19 cellular contexts compared by ENCODE assay signal in the genomic region with DNA sequence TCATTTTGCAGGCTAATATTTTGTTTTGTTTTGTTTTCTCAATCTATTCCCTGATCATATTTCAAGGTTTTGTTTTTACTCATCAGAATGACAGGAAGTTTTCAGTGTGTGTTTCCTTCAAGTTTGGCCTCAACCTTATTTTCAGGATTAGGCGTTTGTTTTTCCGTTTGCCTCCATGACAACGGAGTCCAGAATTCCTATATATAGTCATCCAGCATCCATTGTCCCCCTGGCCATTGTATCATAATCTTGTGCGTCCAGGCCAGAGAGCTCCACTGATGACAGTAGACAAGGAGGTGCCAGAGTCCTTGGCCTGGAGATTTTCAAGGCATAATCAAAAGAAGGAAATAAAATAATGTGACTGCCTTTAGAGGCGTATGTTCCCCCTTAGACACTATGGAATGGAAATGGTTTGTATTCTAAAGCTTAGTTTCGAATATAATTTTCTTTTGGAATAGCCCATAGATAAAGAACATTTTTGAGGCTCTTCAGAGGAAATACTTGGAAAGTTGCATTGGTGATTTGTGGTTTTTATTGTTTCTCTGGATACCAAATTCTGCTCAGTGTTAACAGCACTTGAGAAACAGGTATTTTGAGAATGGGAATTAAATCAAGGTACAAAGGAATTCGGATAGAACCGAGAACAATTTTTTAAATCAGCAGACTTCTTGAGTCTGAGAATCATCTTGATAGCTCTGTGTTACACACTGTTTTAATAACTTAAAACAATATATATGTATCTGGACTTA.
DNase-seq lines count a peak whose midpoint lies in the region; ATAC-seq, FAIRE-seq and TF ChIP-seq lines count a peak whose summit lies in the region.
"Had no signal": no experiment of that assay in that cellular context is flagged by ENCODE, and none has a peak within 500 bp of the region (broad histone marks: within the 10 kb centered on the region; RNA-seq: fewer than 3 reads in every experiment).

No MANE protein-coding gene starts in this region.

- 34 to 37% methylated on average over 8 of the region's 8 CpGs for WGBS in heart right ventricle, 2 donors

- H4K20me1 ChIP-seq in osteoblast (ENCODE audit: insufficient read depth, low read length), result no peaks in the 10 kb centered on the region

- in situ Hi-C loops in HAP-1 (cut with MboI; ENCODE audit: low sequenced_read_pairs), result no loop called here

- H3K9me3 ChIP-seq in HAP-1, result no peaks in the 10 kb centered on the region
- no peaks in the 10 kb centered on the region for H3K9me3 ChIP-seq in heart right ventricle
- H3K9me3 ChIP-seq in osteoblast (ENCODE audit: low read depth, low read length), result no peaks in the 10 kb centered on the region

- FAIRE-seq in bronchial epithelial cell (lab: Jason Lieb, UNC), result no peak
- FAIRE-seq: G401.6 had no signal

- peak overlapping the region in 9 of 10 donors; percentile 56 to 81 (median 73) for H3K27ac ChIP-seq in heart right ventricle
- H3K27ac ChIP-seq in osteoblast (ENCODE audit: low read depth, low read length), result peak overlapping the region; percentile 52

- peak; percentile 27 to 61 for DNase-seq in HAP-1 (ENCODE audit: low spot score in 2 of 2)
- peak; percentile 45 for DNase-seq in bronchial epithelial cell (ENCODE audit: low read depth)
- DNase-seq in heart right ventricle, result peak; percentile 13 to 83
- DNase-seq in osteoblast (ENCODE audit: insufficient read length, low spot score, missing footprints), result no peak
- DNase-seq in NCI-H1436 treated with DMSO at 0.1 percent for 48 hours (lab: John Stamatoyannopoulos, UW), result no peak
- DNase-seq in GM20000 (ENCODE audit: low spot score), result no peak
- no peak for DNase-seq in activated CD4-positive, alpha-beta T cell treated with anti-CD3 and anti-CD28 coated beads, Interleukin-2, amount 50 U/mL, for 48 hours
- DNase-seq: ACHN; activated CD4-positive, alpha-beta T cell treated with anti-CD3 and anti-CD28 coated beads for 36 hours; activated naive CD8-positive, alpha-beta T cell treated with anti-CD3 and anti-CD28 coated beads for 36 hours; activated T-cell treated with anti-CD3 and anti-CD28 coated beads for 4 hours; NCI-H2029; NCI-H82; RPMI8226; stimulated activated CD4-positive, alpha-beta T cell treated with anti-CD3 and anti-CD28 coated beads, Interleukin-4, amount 100 ng/mL, for 24 hours; T-helper 17 cell had no signal

- H3K4me2 ChIP-seq in osteoblast (ENCODE audit: insufficient read depth, low read length), result peak overlapping the region; percentile 8

- H3K4me3 ChIP-seq in HAP-1, result no peak overlapping the region
- H3K4me3 ChIP-seq in bronchial epithelial cell (ENCODE audit: low read depth, low read length), result no peak overlapping the region
- no peak overlapping the region for H3K4me3 ChIP-seq in heart right ventricle
- no peak overlapping the region for H3K4me3 ChIP-seq in osteoblast (ENCODE audit: insufficient read depth, low read length)
- H3K4me3 ChIP-seq: coronary artery had no signal

- intact Hi-C loops in heart right ventricle (cut with DNase I), result loop anchor here in 6 of 10 donors (2.0 to 10.0 kb wide), 5 partner anchors 40 to 100 kb away; a partner anchor contains a TSS

- no peak for TF ChIP-seq CTCF in bronchial epithelial cell (IDR thresholded peaks at IDR 0.05; ENCODE audit: insufficient read depth, low read length, severe bottlenecking)
- no peak for TF ChIP-seq CTCF in heart right ventricle (IDR thresholded peaks at IDR 0.05)
- TF ChIP-seq CTCF in osteoblast (IDR thresholded peaks at IDR 0.05; ENCODE audit: extremely low read depth, low read depth, low read length), result no peak
- TF ChIP-seq CTCF in GM20000 (IDR thresholded peaks at IDR 0.05; ENCODE audit: extremely low read depth, missing control alignments), result no peak

- no peaks in the 10 kb centered on the region for H3K79me2 ChIP-seq in osteoblast (ENCODE audit: insufficient read depth, low read length)

- H3K4me1 ChIP-seq in HAP-1, result peaks cover 13% of the 10 kb centered on the region
- H3K4me1 ChIP-seq in heart right ventricle, result peaks cover 0 to 71% (median 29%) of the 10 kb centered on the region in 9 donors
- H3K4me1 ChIP-seq in osteoblast (ENCODE audit: insufficient read depth, low read length), result peaks cover 34% of the 10 kb centered on the region

- H3K27me3 ChIP-seq in HAP-1 (ENCODE audit: low read depth) (no peaks in the 10 kb centered on the region), bronchial epithelial cell (ENCODE audit: control insufficient read depth, insufficient read depth, low read length) (no peaks in the 10 kb centered on the region), heart right ventricle (no peaks in the 10 kb centered on the region), osteoblast (ENCODE audit: insufficient read depth, low read length) (no peaks in the 10 kb centered on the region)

- H2AFZ ChIP-seq in osteoblast (ENCODE audit: low read length), result no peak overlapping the region

- ATAC-seq in heart right ventricle, result peak; percentile 83 to 98 (median 94)
- ATAC-seq in HG02642 (IDR thresholded peaks at IDR 0.05; ENCODE audit: poor library complexity, unreplicated experiment), result no peak
- ATAC-seq: T-helper 17 cell had no signal

- H3K36me3 ChIP-seq in HAP-1 (replicated peaks), result peaks cover 7% of the 10 kb centered on the region
- peaks cover 1% of the 10 kb centered on the region for H3K36me3 ChIP-seq in bronchial epithelial cell (ENCODE audit: control insufficient read depth, insufficient read depth, low read length)
- peaks cover 0 to 25% (median 0%) of the 10 kb centered on the region in 9 donors for H3K36me3 ChIP-seq in heart right ventricle
- H3K36me3 ChIP-seq in osteoblast (ENCODE audit: insufficient read depth, low read length), result no peaks in the 10 kb centered on the region

Comparison
In these comparisons a context has a peak if more than half of its experiments do, and no peak if none do; other contexts are left out.
1. DNase-seq: peak in HAP-1 (2 of 2), bronchial epithelial cell (single experiment) and heart right ventricle (2 of 2); none in osteoblast (single experiment), NCI-H1436 treated with DMSO at 0.1 percent for 48 hours (single experiment), GM20000 (single experiment) and activated CD4-positive, alpha-beta T cell treated with anti-CD3 and anti-CD28 coated beads, Interleukin-2, amount 50 U/mL, for 48 hours (0 of 2).